In the genomic region with DNA sequence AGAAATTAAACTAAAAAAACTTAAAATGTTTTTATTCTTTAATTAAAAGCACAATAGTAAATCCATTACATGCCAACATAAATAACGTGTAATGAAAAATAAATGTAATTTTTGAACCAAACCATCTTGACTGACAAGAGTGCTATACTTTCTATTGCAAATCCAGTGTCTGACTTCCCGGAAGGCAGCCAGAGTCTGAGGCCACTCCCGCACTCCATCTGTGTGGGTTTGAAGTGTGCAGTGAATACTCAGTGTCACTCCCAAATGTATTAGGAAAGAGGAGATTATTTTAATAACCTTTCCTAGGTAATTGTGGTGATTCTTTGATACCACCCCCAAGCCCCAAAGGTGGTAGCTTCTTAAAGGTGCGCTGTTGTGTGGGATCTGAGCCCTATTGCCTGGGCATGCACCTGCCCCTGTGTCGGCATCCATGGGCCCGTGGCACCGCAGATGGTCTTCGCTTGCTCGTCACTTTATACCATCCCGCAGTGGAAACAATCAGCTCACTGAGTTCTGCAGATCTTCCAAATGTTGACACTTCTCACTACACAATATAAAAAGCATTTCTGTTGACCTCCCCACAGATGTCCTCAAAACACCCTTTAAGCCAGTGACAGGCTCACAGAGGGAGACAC, we compare ENCODE assay signal across 15 cellular contexts.
DNase-seq lines count a peak whose midpoint lies in the region; ATAC-seq and TF ChIP-seq lines count a peak whose summit lies in the region.
"Had no signal": no experiment of that assay in that cellular context is flagged by ENCODE, and none has a peak within 500 bp of the region (broad histone marks: within the 10 kb centered on the region; RNA-seq: fewer than 3 reads in every experiment).

No MANE protein-coding gene starts in this region.

- H3K36me3 ChIP-seq in endodermal cell (ENCODE audit: control insufficient read depth, insufficient read depth, low read length) (no peaks in the 10 kb centered on the region), lower lobe of right lung (no peaks in the 10 kb centered on the region)

- H3K9me3 ChIP-seq in endodermal cell (ENCODE audit: control insufficient read depth, low read length) (no peaks in the 10 kb centered on the region), lower lobe of right lung (no peaks in the 10 kb centered on the region)

- H3K27ac ChIP-seq in endodermal cell (ENCODE audit: low read depth, low read length): no peak overlapping the region
- peak overlapping the region; percentile 62 for H3K27ac ChIP-seq in temporal lobe (ENCODE audit: low read depth, low read length)
- H3K27ac ChIP-seq in lower lobe of right lung: no peak overlapping the region
- H3K27ac ChIP-seq: GM23248 had no signal

- H3K27me3 ChIP-seq in endodermal cell (ENCODE audit: control insufficient read depth, insufficient read depth, low read length, poor library complexity, severe bottlenecking) (no peaks in the 10 kb centered on the region), lower lobe of right lung (ENCODE audit: low read depth) (peaks cover 4% of the 10 kb centered on the region)

- intact Hi-C loops in lower lobe of right lung (cut with DNase I): no loop called here

- H3K9me3 Mint-ChIP-seq in endodermal cell: no peaks in the 10 kb centered on the region
- H3K9me3 Mint-ChIP-seq: CD4-positive, alpha-beta memory T cell had no signal

- DNase-seq in endodermal cell (peak; percentile 17), medulla oblongata (ENCODE audit: extremely low spot score) (peak; percentile 40), lower lobe of right lung (no peak), NCI-H146 (lab: John Stamatoyannopoulos, UW) (no peak), DMS 273 treated with DMSO at 0.1 percent for 48 hours (lab: John Stamatoyannopoulos, UW) (no peak)
- DNase-seq: C1 segment of cervical spinal cord; Calu3; CD4-positive, alpha-beta memory T cell; COR-L47; DMS153; DND-41; GM23248; H7; HCEC 1CT had no signal

- H3K4me1 ChIP-seq in endodermal cell (ENCODE audit: control insufficient read depth, insufficient read depth, low read length): peaks cover 5% of the 10 kb centered on the region
- H3K4me1 ChIP-seq in lower lobe of right lung: no peaks in the 10 kb centered on the region

- no peak for ATAC-seq in lower lobe of right lung

- H3K36me3 Mint-ChIP-seq in endodermal cell (ENCODE audit: low read depth): no peaks in the 10 kb centered on the region
- H3K36me3 Mint-ChIP-seq: CD4-positive, alpha-beta memory T cell had no signal

- H3K4me3 Mint-ChIP-seq in endodermal cell: no peak overlapping the region
- H3K4me3 Mint-ChIP-seq: CD4-positive, alpha-beta memory T cell had no signal

- H3K4me3 ChIP-seq in endodermal cell (ENCODE audit: low read length) (no peak overlapping the region), lower lobe of right lung (no peak overlapping the region)
- H3K4me3 ChIP-seq: GM23248 had no signal

- no peaks in the 10 kb centered on the region for H3K27me3 Mint-ChIP-seq in endodermal cell (ENCODE audit: insufficient read depth)

- TF ChIP-seq CTCF in endodermal cell (conservative IDR thresholded peaks at IDR 0.05): no peak
- TF ChIP-seq CTCF in lower lobe of right lung (IDR thresholded peaks at IDR 0.05): no peak

- WGBS in endodermal cell (ENCODE audit: insufficient coverage in 1 of 2, insufficient read length in 1 of 2), 2 experiments: 94 to 100% methylated on average over 1 to 10 of the region's 10 CpGs

- no peak overlapping the region for H3K9ac ChIP-seq in endodermal cell (ENCODE audit: extremely low read depth, low read length, poor library complexity, severe bottlenecking)
- H3K9ac ChIP-seq: GM23248 had no signal

- no peak overlapping the region for H3K27ac Mint-ChIP-seq in endodermal cell
- H3K27ac Mint-ChIP-seq: CD4-positive, alpha-beta memory T cell had no signal

- H3K4me1 Mint-ChIP-seq in endodermal cell: peaks cover 14% of the 10 kb centered on the region
- H3K4me1 Mint-ChIP-seq: CD4-positive, alpha-beta memory T cell had no signal

Comparison
In these comparisons a context has a peak if more than half of its experiments do, and no peak if none do; other contexts are left out.
1. DNase-seq: peak in endodermal cell (single experiment) and medulla oblongata (single experiment); none in lower lobe of right lung (single experiment), NCI-H146 (single experiment) and DMS 273 treated with DMSO at 0.1 percent for 48 hours (single experiment).